8 cellular contexts compared by ENCODE assay signal in genomic region chr3:47283193-47283537, GRCh38. TPM values are rescaled to one million over a fixed set of nuclear protein-coding genes. Genes with fewer than 3 reads are reported as not detected.
A peak's percentile ranks its signal among the peaks of the same experiment; 100 is the strongest.
DNase-seq lines count a peak whose midpoint lies in the region; ATAC-seq and TF ChIP-seq lines count a peak whose summit lies in the region.

No MANE protein-coding gene starts in this region.

- no peak for TF ChIP-seq EP300 in sigmoid colon (IDR thresholded peaks at IDR 0.05)

- no peaks in the 10 kb centered on the region for H3K9me3 Mint-ChIP-seq in activated naive CD4-positive, alpha-beta T cell treated with anti-CD3 and anti-CD28 coated beads, Interleukin-2, amount 50 U/mL, for 24 hours

- intact Hi-C loops in left ventricle myocardium inferior (cut with micrococcal nuclease): no loop called here
- intact Hi-C loops in sigmoid colon (cut with DNase I): loop anchor here (1.0 to 5.0 kb wide), 4 partner anchors 39 to 351 kb away; partner anchors contain the start of genes PTPN23 and SETD2

- H3K4me3 ChIP-seq in HUES48 (ENCODE audit: low read depth, low read length): peak overlapping the region; percentile 88
- peak overlapping the region; percentile 83 for H3K4me3 ChIP-seq in left ventricle myocardium inferior
- H3K4me3 ChIP-seq in sigmoid colon: peak overlapping the region; percentile 73 to 91 (median 85)

- no peak for ATAC-seq in HG02763 (IDR thresholded peaks at IDR 0.05; ENCODE audit: unreplicated experiment)

- TF ChIP-seq POLR2A in sigmoid colon (IDR thresholded peaks at IDR 0.05): no peak

- H3K9ac ChIP-seq in HUES48 (ENCODE audit: low read depth, low read length): peak overlapping the region; percentile 85

- DNase-seq in ELR (ENCODE audit: low read depth) (peak; percentile 31), left ventricle myocardium inferior (no peak), sigmoid colon (peak; percentile 64), DMS79 treated with DMSO at 0.1 percent for 48 hours (lab: John Stamatoyannopoulos, UW) (no peak), NCI-H1417 treated with DMSO at 0.1 percent for 48 hours (lab: John Stamatoyannopoulos, UW) (no peak)

- peaks cover 4% of the 10 kb centered on the region for H3K36me3 Mint-ChIP-seq in activated naive CD4-positive, alpha-beta T cell treated with anti-CD3 and anti-CD28 coated beads, Interleukin-2, amount 50 U/mL, for 24 hours

- H3K27ac Mint-ChIP-seq in activated naive CD4-positive, alpha-beta T cell treated with anti-CD3 and anti-CD28 coated beads, Interleukin-2, amount 50 U/mL, for 24 hours: peak overlapping the region; percentile 99

- no peak for TF ChIP-seq CTCF in left ventricle myocardium inferior (IDR thresholded peaks at IDR 0.05; ENCODE audit: borderline replicate concordance)
- no peak for TF ChIP-seq CTCF in sigmoid colon (IDR thresholded peaks at IDR 0.05)

- WGBS in sigmoid colon, 2 donors: 0 to 2% methylated on average over 10 of the region's 10 CpGs

- H3K4me1 Mint-ChIP-seq in activated naive CD4-positive, alpha-beta T cell treated with anti-CD3 and anti-CD28 coated beads, Interleukin-2, amount 50 U/mL, for 24 hours: peaks cover 51% of the 10 kb centered on the region

- peaks cover 12% of the 10 kb centered on the region for H3K36me3 ChIP-seq in HUES48 (ENCODE audit: control insufficient read depth, insufficient read depth, low read length)
- peaks cover 16% of the 10 kb centered on the region for H3K36me3 ChIP-seq in left ventricle myocardium inferior
- H3K36me3 ChIP-seq in sigmoid colon: peaks cover 0 to 13% (median 0%) of the 10 kb centered on the region in 4 donors

- H3K27me3 Mint-ChIP-seq in activated naive CD4-positive, alpha-beta T cell treated with anti-CD3 and anti-CD28 coated beads, Interleukin-2, amount 50 U/mL, for 24 hours: no peaks in the 10 kb centered on the region

- H3K4me1 ChIP-seq in HUES48 (ENCODE audit: control insufficient read depth, insufficient read depth, low read length): 0 out of 2 replicates have a peak, but pooled peaks cover 10% of the 10 kb centered on the region
- H3K4me1 ChIP-seq in left ventricle myocardium inferior: peaks cover 47% of the 10 kb centered on the region
- H3K4me1 ChIP-seq in sigmoid colon: peaks cover 0 to 46% (median 44%) of the 10 kb centered on the region in 4 donors

- H3K4me3 Mint-ChIP-seq in activated naive CD4-positive, alpha-beta T cell treated with anti-CD3 and anti-CD28 coated beads, Interleukin-2, amount 50 U/mL, for 24 hours: peak overlapping the region; percentile 95

- H3K27ac ChIP-seq in HUES48 (ENCODE audit: low read depth, low read length) (peak overlapping the region; percentile 98), left ventricle myocardium inferior (replicated peaks) (peak overlapping the region; percentile 93), sigmoid colon (peak overlapping the region; percentile 85 to 96 (median 90))

- H3K9me3 ChIP-seq in HUES48 (ENCODE audit: control insufficient read depth, insufficient read depth, low read length) (no peaks in the 10 kb centered on the region), left ventricle myocardium inferior (replicated peaks) (no peaks in the 10 kb centered on the region), sigmoid colon (no peaks in the 10 kb centered on the region)

- H3K27me3 ChIP-seq in HUES48 (ENCODE audit: control insufficient read depth, insufficient read depth, low read length) (no peaks in the 10 kb centered on the region), left ventricle myocardium inferior (ENCODE audit: low read depth) (no peaks in the 10 kb centered on the region), sigmoid colon (no peaks in the 10 kb centered on the region)

RNA-seq across cellular contexts. Expression of gene KLHL18, which starts 0.4 kb away (rescaled TPM):
- total RNA-seq in left ventricle myocardium inferior (54.7 TPM), sigmoid colon (10 to 100 TPM; 10.3 to 33.8 (median 11.7) TPM)
- 10 to 100 TPM; 10.6 to 27.0 (median 13.8) TPM for polyA plus RNA-seq in sigmoid colon

RNA-seq across cellular contexts. Expression of gene KIF9, which starts 0.6 kb away (rescaled TPM):
- total RNA-seq in left ventricle myocardium inferior (13.5 TPM), sigmoid colon (10 to 100 TPM in 1 of 4 donors, 1 to 10 TPM in 3; 5.3 to 16.1 (median 9.0) TPM)
- 10 to 100 TPM; 14.6 to 20.4 (median 18.3) TPM for polyA plus RNA-seq in sigmoid colon

Comparison
In these comparisons a context has a peak if more than half of its experiments do, and no peak if none do; other contexts are left out.
1. DNase-seq: peak in ELR (single experiment) and sigmoid colon (single experiment); none in left ventricle myocardium inferior (single experiment), DMS79 treated with DMSO at 0.1 percent for 48 hours (single experiment) and NCI-H1417 treated with DMSO at 0.1 percent for 48 hours (single experiment).
2. Peak in every context shown above with its lines, with median percentiles within 50 percentile points of each other: H3K27ac ChIP-seq and H3K4me3 ChIP-seq.